Comparison of ENCODE assay signal across 18 cellular contexts in the genomic region with DNA sequence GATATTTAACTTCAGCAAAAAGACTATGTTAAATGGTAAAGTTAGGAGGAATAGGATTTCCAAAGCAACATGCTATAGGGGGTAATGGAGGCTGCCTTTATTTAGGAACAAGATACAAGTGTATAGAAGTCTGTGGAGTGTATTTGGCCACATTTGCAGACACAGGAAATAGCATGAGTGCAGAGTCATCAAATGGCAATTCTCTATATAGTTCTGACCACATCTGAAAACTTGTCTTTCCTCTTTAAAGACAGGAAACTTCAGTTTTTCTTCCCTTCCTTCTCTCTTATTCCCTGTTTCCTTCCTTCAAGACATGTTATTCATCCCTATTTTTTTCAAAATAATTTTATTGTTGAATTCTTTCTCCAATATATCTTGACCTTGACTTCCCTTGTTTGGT.
A peak's percentile ranks its signal among the peaks of the same experiment; 100 is the strongest.
DNase-seq lines count a peak whose midpoint lies in the region; ATAC-seq and TF ChIP-seq lines count a peak whose summit lies in the region.
"Had no signal": no experiment of that assay in that cellular context is flagged by ENCODE, and none has a peak within 500 bp of the region (broad histone marks: within the 10 kb centered on the region; RNA-seq: fewer than 3 reads in every experiment).

No MANE protein-coding gene starts in this region.

- no peak overlapping the region for H2BK5ac ChIP-seq in mesenchymal stem cell (ENCODE audit: low read depth, low read length, poor library complexity, severe bottlenecking)

- H3K18ac ChIP-seq in mesenchymal stem cell (ENCODE audit: low read depth in 1 of 2, low read length in 2 of 2), result no peak overlapping the region

- H3K9ac ChIP-seq in BLaER1 treated with 17β-estradiol and CSF1 and Interleukin-3, amounts not matched to agents 10 nM and 100 nM, result no peak overlapping the region
- H3K9ac ChIP-seq in mesenchymal stem cell (ENCODE audit: low read length), result no peak overlapping the region
- H3K9ac ChIP-seq: SK-N-SH had no signal

- POLR2A ChIA-PET in naive thymus-derived CD8-positive, alpha-beta T cell (lab: Charles Lee), result no interaction called here

- no peak overlapping the region for H2BK12ac ChIP-seq in mesenchymal stem cell (ENCODE audit: low read length in 2 of 2)

- peaks cover 9 to 17% (median 14%) of the 10 kb centered on the region in 10 experiments for H3K4me1 ChIP-seq in BLaER1 treated with 17β-estradiol and CSF1 and Interleukin-3, amounts not matched to agents 10 nM and 100 nM
- no peaks in the 10 kb centered on the region for H3K4me1 ChIP-seq in mesenchymal stem cell (ENCODE audit: control insufficient read depth, insufficient read depth, low read depth, low read length)

- H3K27me3 ChIP-seq in BLaER1 treated with 17β-estradiol and CSF1 and Interleukin-3, amounts not matched to agents 10 nM and 100 nM, result no peaks in the 10 kb centered on the region
- no peaks in the 10 kb centered on the region for H3K27me3 ChIP-seq in mesenchymal stem cell (ENCODE audit: control insufficient read depth in 1 of 2, insufficient read depth in 1 of 2, low read length in 2 of 2)

- H3K23ac ChIP-seq in mesenchymal stem cell (ENCODE audit: low read length in 2 of 2), result no peak overlapping the region

- in situ Hi-C loops in astrocyte of the spinal cord (cut with HindIII; ENCODE audit: low sequenced_read_pairs), result no loop called here

- H4K8ac ChIP-seq in mesenchymal stem cell (ENCODE audit: low read length), result no peak overlapping the region

- no peak overlapping the region for H2BK15ac ChIP-seq in mesenchymal stem cell (ENCODE audit: low read depth, poor library complexity, severe bottlenecking)

- H4K91ac ChIP-seq in mesenchymal stem cell (ENCODE audit: low read length), result no peak overlapping the region

- no peaks in the 10 kb centered on the region for H4K20me1 ChIP-seq in BLaER1 treated with 17β-estradiol and CSF1 and Interleukin-3, amounts not matched to agents 10 nM and 100 nM

- H2AFZ ChIP-seq in mesenchymal stem cell (ENCODE audit: low read depth, low read length), result no peak overlapping the region

- H3K36me3 ChIP-seq in BLaER1 treated with 17β-estradiol and CSF1 and Interleukin-3, amounts not matched to agents 10 nM and 100 nM, result no peaks in the 10 kb centered on the region
- H3K36me3 ChIP-seq in mesenchymal stem cell (ENCODE audit: control insufficient read depth in 1 of 2, insufficient read depth in 2 of 2, low read depth in 1 of 2, low read length in 2 of 2), result no peaks in the 10 kb centered on the region

- no peak overlapping the region for H3K4me3 ChIP-seq in BLaER1 treated with 17β-estradiol and CSF1 and Interleukin-3, amounts not matched to agents 10 nM and 100 nM
- H3K4me3 ChIP-seq in astrocyte of the spinal cord (ENCODE audit: low read depth, low read length) (no peak overlapping the region), mesenchymal stem cell (ENCODE audit: insufficient read depth in 1 of 2, low read depth in 1 of 2, low read length in 2 of 2) (no peak overlapping the region)

- H3K36me3 Mint-ChIP-seq in naive thymus-derived CD8-positive, alpha-beta T cell, result no peaks in the 10 kb centered on the region
- H3K36me3 Mint-ChIP-seq: CD8-positive, alpha-beta T cell had no signal

- peaks cover 0 to 31% (median 4%) of the 10 kb centered on the region in 9 donors for H3K9me3 Mint-ChIP-seq in naive thymus-derived CD8-positive, alpha-beta T cell

- H3K4me1 Mint-ChIP-seq in naive thymus-derived CD8-positive, alpha-beta T cell, result no peaks in the 10 kb centered on the region
- H3K4me1 Mint-ChIP-seq: B cell had no signal

- ATAC-seq in naive thymus-derived CD8-positive, alpha-beta T cell, result no peak
- ATAC-seq: CD8-positive, alpha-beta T cell; Panc1 had no signal

- DNase-seq in HT1080 (ENCODE audit: low read depth) (peak; percentile 65), astrocyte of the spinal cord (ENCODE audit: low read depth, low spot score) (peak; percentile 23), mesenchymal stem cell (peak; percentile 34), HuH-7.5 (ENCODE audit: low spot score) (no peak)
- DNase-seq in NK-92 treated with Interleukin-12 subunit alpha and Interleukin-12 subunit beta, amount 100 ng/mL, for 24 hours (lab: John Stamatoyannopoulos, UW), result no peak
- no peak for DNase-seq in naive thymus-derived CD8-positive, alpha-beta T cell
- DNase-seq: ACHN; CD8-positive, alpha-beta T cell; NCI-H1048; NCI-H1694; NCI-H2107; NCI-H345; NCI-H526 treated with DMSO at 0.1 percent for 48 hours; Right ventricle myocardium superior; SK-N-SH had no signal

- peaks cover 0 to 12% (median 0%) of the 10 kb centered on the region in 5 donors for H3K27me3 Mint-ChIP-seq in naive thymus-derived CD8-positive, alpha-beta T cell
- H3K27me3 Mint-ChIP-seq: B cell had no signal

- no peak overlapping the region for H2AK5ac ChIP-seq in mesenchymal stem cell (ENCODE audit: low read length, severe bottlenecking)

- H3K4me3 Mint-ChIP-seq in naive thymus-derived CD8-positive, alpha-beta T cell, result no peak overlapping the region
- H3K4me3 Mint-ChIP-seq: B cell; CD8-positive, alpha-beta T cell had no signal

- no peak overlapping the region for H3K4ac ChIP-seq in mesenchymal stem cell (ENCODE audit: low read depth in 1 of 2, low read length in 2 of 2)

- no peak overlapping the region for H3K14ac ChIP-seq in mesenchymal stem cell (ENCODE audit: low read length in 2 of 2)

- no peaks in the 10 kb centered on the region for H3K9me3 ChIP-seq in BLaER1 treated with 17β-estradiol and CSF1 and Interleukin-3, amounts not matched to agents 10 nM and 100 nM (replicated peaks in 1 of 11)
- H3K9me3 ChIP-seq in mesenchymal stem cell (ENCODE audit: control insufficient read depth, low read length), result no peaks in the 10 kb centered on the region
- H3K9me3 ChIP-seq: SK-N-SH had no signal

- no peak overlapping the region for H2BK120ac ChIP-seq in mesenchymal stem cell (ENCODE audit: low read depth, low read length)

- H3K79me1 ChIP-seq in mesenchymal stem cell (replicated peaks; ENCODE audit: low read length, poor library complexity, severe bottlenecking), result no peaks in the 10 kb centered on the region

- H3K4me2 ChIP-seq in BLaER1 treated with 17β-estradiol and CSF1 and Interleukin-3, amounts not matched to agents 10 nM and 100 nM, result peak overlapping the region; percentile 21 to 74 (median 52); a peak in 20 of 22 replicates
- no peak overlapping the region for H3K4me2 ChIP-seq in mesenchymal stem cell (ENCODE audit: low read length, poor library complexity, severe bottlenecking)
- H3K4me2 ChIP-seq: SK-N-SH had no signal

- no peak overlapping the region for H3K27ac ChIP-seq in BLaER1 treated with 17β-estradiol and CSF1 and Interleukin-3, amounts not matched to agents 10 nM and 100 nM
- no peak overlapping the region for H3K27ac ChIP-seq in mesenchymal stem cell (ENCODE audit: low read length, poor library complexity, severe bottlenecking)

- no peak for TF ChIP-seq CTCF in astrocyte of the spinal cord (IDR thresholded peaks at IDR 0.05; ENCODE audit: low read depth, low read length)

- H3K27ac Mint-ChIP-seq in naive thymus-derived CD8-positive, alpha-beta T cell, result no peak overlapping the region
- H3K27ac Mint-ChIP-seq: B cell; CD8-positive, alpha-beta T cell had no signal

Comparison
In these comparisons a context has a peak if more than half of its experiments do, and no peak if none do; other contexts are left out.
1. DNase-seq: peak in HT1080 (single experiment), astrocyte of the spinal cord (single experiment) and mesenchymal stem cell (single experiment); none in NK-92 treated with Interleukin-12 subunit alpha and Interleukin-12 subunit beta, amount 100 ng/mL, for 24 hours (single experiment), HuH-7.5 (single experiment) and naive thymus-derived CD8-positive, alpha-beta T cell (0 of 10).